ENCODE assay signal across 8 cellular contexts in the genomic region with DNA sequence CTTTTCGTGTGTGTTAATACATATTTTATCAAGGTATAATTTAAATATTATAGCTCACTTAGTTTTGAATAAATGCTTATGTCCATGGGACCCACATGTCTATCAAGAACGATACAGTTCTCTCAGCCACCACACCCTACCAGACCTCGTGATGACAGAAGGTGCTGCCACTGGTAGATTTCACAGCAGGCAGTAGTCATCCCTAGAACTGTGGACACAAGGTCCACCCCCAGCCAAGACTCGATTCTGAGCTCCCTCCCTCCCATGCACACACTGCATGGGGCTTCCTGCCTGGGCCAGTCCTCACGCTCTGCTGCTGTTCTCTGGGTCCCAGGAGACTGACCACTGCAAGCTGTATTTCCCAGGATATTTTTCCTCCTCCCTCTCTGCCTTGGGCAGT. TPM values are rescaled to one million over a fixed set of nuclear protein-coding genes. Genes with fewer than 3 reads are reported as not detected.
A peak's percentile ranks its signal among the peaks of the same experiment; 100 is the strongest.
DNase-seq lines count a peak whose midpoint lies in the region; ATAC-seq and TF ChIP-seq lines count a peak whose summit lies in the region.

No MANE protein-coding gene starts in this region.

- no peaks in the 10 kb centered on the region for H3K27me3 Mint-ChIP-seq in glutamatergic neuron (ENCODE audit: unreplicated experiment)
- no peaks in the 10 kb centered on the region for H3K27me3 Mint-ChIP-seq in activated naive CD4-positive, alpha-beta T cell treated with anti-CD3 and anti-CD28 coated beads, Interleukin-2, amount 10 ng/mL, durations not matched to agents 7 days and 5 days

- peak overlapping the region; percentile 21 for H3K4me3 Mint-ChIP-seq in glutamatergic neuron (ENCODE audit: unreplicated experiment)
- no peak overlapping the region for H3K4me3 Mint-ChIP-seq in activated naive CD4-positive, alpha-beta T cell treated with anti-CD3 and anti-CD28 coated beads, Interleukin-2, amount 10 ng/mL, durations not matched to agents 7 days and 5 days

- no peak for TF ChIP-seq CTCF in glutamatergic neuron (IDR thresholded peaks at IDR 0.05; ENCODE audit: partially characterized antibody, unreplicated experiment)

- H3K9me3 Mint-ChIP-seq in glutamatergic neuron (ENCODE audit: unreplicated experiment), result peaks cover 2% of the 10 kb centered on the region
- no peaks in the 10 kb centered on the region for H3K9me3 Mint-ChIP-seq in activated naive CD4-positive, alpha-beta T cell treated with anti-CD3 and anti-CD28 coated beads, Interleukin-2, amount 10 ng/mL, durations not matched to agents 7 days and 5 days

- H3K36me3 Mint-ChIP-seq in glutamatergic neuron (ENCODE audit: unreplicated experiment), result no peaks in the 10 kb centered on the region
- H3K36me3 Mint-ChIP-seq in activated naive CD4-positive, alpha-beta T cell treated with anti-CD3 and anti-CD28 coated beads, Interleukin-2, amount 10 ng/mL, durations not matched to agents 7 days and 5 days, result no peaks in the 10 kb centered on the region

- ATAC-seq in GM19467 (IDR thresholded peaks at IDR 0.05; ENCODE audit: unreplicated experiment), result peak; percentile 60
- peak; percentile 59 for ATAC-seq in HG03460 (IDR thresholded peaks at IDR 0.05; ENCODE audit: unreplicated experiment)

- no peak overlapping the region for H3K27ac Mint-ChIP-seq in glutamatergic neuron (ENCODE audit: unreplicated experiment)
- no peak overlapping the region for H3K27ac Mint-ChIP-seq in activated naive CD4-positive, alpha-beta T cell treated with anti-CD3 and anti-CD28 coated beads, Interleukin-2, amount 10 ng/mL, durations not matched to agents 7 days and 5 days

- H3K4me1 Mint-ChIP-seq in glutamatergic neuron (ENCODE audit: low read depth, unreplicated experiment), result peaks cover 9% of the 10 kb centered on the region
- H3K4me1 Mint-ChIP-seq in activated naive CD4-positive, alpha-beta T cell treated with anti-CD3 and anti-CD28 coated beads, Interleukin-2, amount 10 ng/mL, durations not matched to agents 7 days and 5 days, result peaks cover 75% of the 10 kb centered on the region

- DNase-seq in Ammon's horn (ENCODE audit: low spot score) (peak; percentile 51), glutamatergic neuron (no peak), ureter (ENCODE audit: low spot score) (no peak), DMS79 treated with DMSO at 0.1 percent for 48 hours (lab: John Stamatoyannopoulos, UW) (no peak), NCI-H2227 (lab: John Stamatoyannopoulos, UW; ENCODE audit: unreplicated experiment) (no peak)
- DNase-seq in activated naive CD4-positive, alpha-beta T cell treated with anti-CD3 and anti-CD28 coated beads, Interleukin-2, amount 10 ng/mL, durations not matched to agents 7 days and 5 days, result no peak

- CTCF ChIA-PET in activated naive CD4-positive, alpha-beta T cell treated with anti-CD3 and anti-CD28 coated beads, Interleukin-2, amount 10 ng/mL, durations not matched to agents 7 days and 5 days (lab: Charles Lee), result no interaction called here

RNA-seq across cellular contexts. Expression of a gene that starts 26.5 kb away (rescaled TPM):
- total RNA-seq in glutamatergic neuron (ENCODE audit: unreplicated experiment) (108 TPM), ureter (92.0 TPM)
